In genomic region chr5:88729476-88730182, GRCh38 we compare ENCODE assay signal across 8 cellular contexts.
DNase-seq lines count a peak whose midpoint lies in the region; ATAC-seq, FAIRE-seq and TF ChIP-seq lines count a peak whose summit lies in the region.

No MANE protein-coding gene starts in this region.

- peak; percentile 51 for FAIRE-seq in A549 (lab: Jason Lieb, UNC)

- H3K9me3 ChIP-seq in A549, result no peaks in the 10 kb centered on the region

- POLR2A ChIA-PET in A549 (lab: Yijun Ruan, JAX), result no interaction called here

- no peaks in the 10 kb centered on the region for H3K4me1 ChIP-seq in A549

- TF ChIP-seq CTCF in A549 (IDR thresholded peaks at IDR 0.05), result peak; percentile 87

- TF ChIP-seq RAD21 in A549 (conservative IDR thresholded peaks at IDR 0.05 in 1 of 2, IDR thresholded peaks at IDR 0.05 in 1 of 2), result peak; percentile 85 to 89

- ATAC-seq in A549 (peak; percentile 92 to 97), GM18511 (IDR thresholded peaks at IDR 0.05; ENCODE audit: unreplicated experiment) (peak; percentile 39), HG03378 (IDR thresholded peaks at IDR 0.05; ENCODE audit: unreplicated experiment) (peak; percentile 34)

- no peak overlapping the region for H3K27ac ChIP-seq in A549

- CTCF ChIA-PET in A549 (lab: Yijun Ruan, JAX), result interaction anchor here (0.6 to 9.7 kb wide), 36 partner anchors 10 to 1769 kb away, joined by 3 to 92 read pairs (median 3); no protein-coding TSS in a partner anchor

- H3K4me2 ChIP-seq in A549, result no peak overlapping the region

- TF ChIP-seq EP300 in A549 (IDR thresholded peaks at IDR 0.05), result no peak

- H3K4me3 ChIP-seq in A549, result no peak overlapping the region

- WGBS in A549 (ENCODE audit: missing lambda C conversion rate), result 4% methylated on average over 1 of the region's 1 CpG

- TF ChIP-seq POLR2A in A549 (IDR thresholded peaks at IDR 0.05; ENCODE audit: low read length), result no peak

- peak; percentile 13 to 75 for DNase-seq in A549 (ENCODE audit: low read depth in 1 of 2, low spot score in 1 of 2)
- peak; percentile 83 for DNase-seq in NCI-H460 (ENCODE audit: extremely low read depth, low read depth)
- DNase-seq in activated CD4-positive, CD25-positive, alpha-beta regulatory T cell treated with anti-CD3 and anti-CD28 coated beads, Interleukin-2, amount 50 U/mL, for 72 hours, result peak; percentile 45
- peak; percentile 85 for DNase-seq in dedifferentiated amniotic fluid mesenchymal stem cell (ENCODE audit: extremely low spot score)
- DNase-seq in lung microvascular endothelial cell (ENCODE audit: low read depth in 2 of 2), result peak; percentile 83 to 91
- peak; percentile 20 to 27 for DNase-seq in stimulated activated CD8-positive, alpha-beta memory T cell treated with anti-CD3 and anti-CD28 coated beads, Interleukin-2, amount 100 ng/mL, for 1 hour (ENCODE audit: low read depth in 2 of 2)

TF ChIP-seq in A549, 52 proteins besides CTCF, POLR2A, EP300 and RAD21:
- no peak for TF ChIP-seq HDAC2 (IDR thresholded peaks at IDR 0.05)
- TF ChIP-seq JUN (IDR thresholded peaks at IDR 0.05), result no peak
- TF ChIP-seq NFE2L2 (conservative IDR thresholded peaks at IDR 0.05; ENCODE audit: low read length), result no peak
- TF ChIP-seq RFX5 (IDR thresholded peaks at IDR 0.05), result peak; percentile 93
- TF ChIP-seq EHF (CRISPR knock-in tag; IDR thresholded peaks at IDR 0.05), result no peak
- peak; percentile 87 for TF ChIP-seq SMC3 (IDR thresholded peaks at IDR 0.05)
- no peak for TF ChIP-seq ATOH8 (CRISPR knock-in tag; IDR thresholded peaks at IDR 0.05; ENCODE audit: low read depth)
- TF ChIP-seq ZSCAN20 (CRISPR knock-in tag; IDR thresholded peaks at IDR 0.05), result no peak

Comparison
In these comparisons a context has a peak if more than half of its experiments do, and no peak if none do; other contexts are left out.
1. ATAC-seq: peak in every context shown above with its lines; median percentile 94 in A549; 39 in GM18511; 34 in HG03378.
2. DNase-seq: peak in every context shown above with its lines; median percentile 87 in lung microvascular endothelial cell; 85 in dedifferentiated amniotic fluid mesenchymal stem cell; 83 in NCI-H460; 45 in activated CD4-positive, CD25-positive, alpha-beta regulatory T cell treated with anti-CD3 and anti-CD28 coated beads, Interleukin-2, amount 50 U/mL, for 72 hours; 44 in A549; 24 in stimulated activated CD8-positive, alpha-beta memory T cell treated with anti-CD3 and anti-CD28 coated beads, Interleukin-2, amount 100 ng/mL, for 1 hour.